In genomic region chrX:54359408-54359807, GRCh38 we compare ENCODE assay signal across 12 cellular contexts. TPM values are rescaled to one million over a fixed set of nuclear protein-coding genes. Genes with fewer than 3 reads are reported as not detected.
DNase-seq lines count a peak whose midpoint lies in the region; ATAC-seq, FAIRE-seq and TF ChIP-seq lines count a peak whose summit lies in the region.
"Had no signal": no experiment of that assay in that cellular context is flagged by ENCODE, and none has a peak within 500 bp of the region (broad histone marks: within the 10 kb centered on the region; RNA-seq: fewer than 3 reads in every experiment).

No MANE protein-coding gene starts in this region.

- intact Hi-C loops in endothelial cell of umbilical vein (cut with micrococcal nuclease) = loop anchor here (2.0 to 10.0 kb wide), 4 partner anchors 85 to 698 kb away; partner anchors contain the start of genes FAM120C and TSR2

- TF ChIP-seq EP300 in SK-N-SH (IDR thresholded peaks at IDR 0.05; ENCODE audit: borderline replicate concordance in 1 of 2, low read depth in 1 of 2, low read length in 1 of 2) = no peak
- TF ChIP-seq EP300 in suprapubic skin (IDR thresholded peaks at IDR 0.05) = no peak

- no peaks in the 10 kb centered on the region for H3K9me1 ChIP-seq in endothelial cell of umbilical vein (replicated peaks; ENCODE audit: control insufficient read depth, extremely low read depth, insufficient read depth, low read length)

- TF ChIP-seq CTCF in SK-N-SH (IDR thresholded peaks at IDR 0.05) = no peak
- no peak for TF ChIP-seq CTCF in WTC11 (IDR thresholded peaks at IDR 0.05)
- TF ChIP-seq CTCF in endothelial cell of umbilical vein (IDR thresholded peaks at IDR 0.05; ENCODE audit: extremely low read depth in 1 of 2, insufficient read depth in 1 of 2, low read depth in 1 of 2, low read length in 2 of 2) = no peak
- TF ChIP-seq CTCF in osteoblast (IDR thresholded peaks at IDR 0.05; ENCODE audit: extremely low read depth, low read depth, low read length) = no peak
- TF ChIP-seq CTCF in suprapubic skin (IDR thresholded peaks at IDR 0.05) = no peak

- H3K79me2 ChIP-seq in SK-N-SH (ENCODE audit: insufficient read depth) (no peaks in the 10 kb centered on the region), endothelial cell of umbilical vein (ENCODE audit: control insufficient read depth, insufficient read depth, low read length) (no peaks in the 10 kb centered on the region), osteoblast (ENCODE audit: insufficient read depth, low read length) (no peaks in the 10 kb centered on the region)

- H3K4me3 ChIP-seq in SK-N-SH (ENCODE audit: low read depth in 2 of 2, low read length in 1 of 2) (0 out of 4 replicates have a peak overlapping the region, but pooled peaks of 1 of the 2 experiments have one; percentile 36), endothelial cell of umbilical vein (replicated peaks in 1 of 3; ENCODE audit: insufficient read depth in 1 of 3, low read depth in 1 of 3, low read length in 3 of 3) (no peak overlapping the region), osteoblast (ENCODE audit: insufficient read depth, low read length) (no peak overlapping the region), suprapubic skin (no peak overlapping the region)
- H3K4me3 ChIP-seq: A549 had no signal

- H3K4me3 Mint-ChIP-seq in WTC11 = peak overlapping the region; percentile 94

- no peaks in the 10 kb centered on the region for H3K36me3 Mint-ChIP-seq in WTC11

- WGBS in SK-N-SH (ENCODE audit: low lambda C conversion rate) = 29% methylated on average over 4 of the region's 4 CpGs
- WGBS in suprapubic skin = 66% methylated on average over 4 of the region's 4 CpGs

- ATAC-seq in SK-N-SH treated with all-trans-retinoic acid at 6 μM for 48 hours = no peak
- no peak for ATAC-seq in WTC11
- ATAC-seq in esophagus mucosa = no peak
- ATAC-seq: A549, gastrocnemius medialis had no signal

- H3K9ac ChIP-seq in SK-N-SH = no peak overlapping the region
- H3K9ac ChIP-seq in endothelial cell of umbilical vein (replicated peaks; ENCODE audit: extremely low read depth, insufficient read depth, low read length) = no peak overlapping the region

- TF ChIP-seq POLR2A in endothelial cell of umbilical vein (IDR thresholded peaks at IDR 0.05; ENCODE audit: low read depth, low read length) (no peak), suprapubic skin (IDR thresholded peaks at IDR 0.05) (no peak)

- H4K20me1 ChIP-seq in SK-N-SH (ENCODE audit: insufficient read depth) (no peaks in the 10 kb centered on the region), endothelial cell of umbilical vein (replicated peaks; ENCODE audit: control insufficient read depth, extremely low read depth, insufficient read depth, low read length) (no peaks in the 10 kb centered on the region), osteoblast (ENCODE audit: insufficient read depth, low read length) (no peaks in the 10 kb centered on the region)

- H3K27me3 ChIP-seq in SK-N-SH (ENCODE audit: insufficient read depth) = no peaks in the 10 kb centered on the region; the same call in 1 of the 2 replicates
- H3K27me3 ChIP-seq in endothelial cell of umbilical vein (ENCODE audit: control insufficient read depth in 2 of 2, insufficient read depth in 2 of 2, low read length in 2 of 2) = peaks cover 3 to 6% of the 10 kb centered on the region in 2 experiments
- peaks cover 22% of the 10 kb centered on the region for H3K27me3 ChIP-seq in osteoblast (ENCODE audit: insufficient read depth, low read length)
- no peaks in the 10 kb centered on the region for H3K27me3 ChIP-seq in suprapubic skin

- peaks cover 35% of the 10 kb centered on the region for H3K4me1 Mint-ChIP-seq in WTC11

- H3F3A ChIP-seq in SK-N-SH (replicated peaks; ENCODE audit: insufficient read depth) = no peaks in the 10 kb centered on the region

- H3K4me2 ChIP-seq in SK-N-SH (peak overlapping the region; percentile 71; the same call in 1 of the 2 replicates), endothelial cell of umbilical vein (ENCODE audit: insufficient read depth, low read length) (peak overlapping the region; percentile 5), osteoblast (ENCODE audit: insufficient read depth, low read length) (peak overlapping the region; percentile 29)
- H3K4me2 ChIP-seq: A549 had no signal

- H3K9me2 ChIP-seq in SK-N-SH = no peaks in the 10 kb centered on the region

- TF ChIP-seq RAD21 in SK-N-SH (IDR thresholded peaks at IDR 0.05; ENCODE audit: low read length) = no peak

- FAIRE-seq in endothelial cell of umbilical vein (lab: Jason Lieb, UNC) = no peak
- FAIRE-seq: A549, bronchial epithelial cell had no signal

- DNase-seq in SK-N-SH = no peak
- no peak for DNase-seq in WTC11 (ENCODE audit: low spot score)
- no peak for DNase-seq in endothelial cell of umbilical vein (ENCODE audit: low read depth, low spot score)
- DNase-seq in osteoblast (ENCODE audit: insufficient read length, low spot score, missing footprints) = no peak
- DNase-seq in suprapubic skin (ENCODE audit: low spot score in 2 of 2) = no peak
- no peak for DNase-seq in activated T-cell treated with anti-CD3 and anti-CD28 coated beads, Interleukin-2, amount 50 U/mL, for 1 hour
- DNase-seq: DND-41, gastrocnemius medialis had no signal

- no TSS peak for BruUV-seq in endothelial cell of umbilical vein (replicated peaks; lab: Mats Ljungman, UMichigan)

- H3K9me3 ChIP-seq in SK-N-SH (no peaks in the 10 kb centered on the region), endothelial cell of umbilical vein (replicated peaks; ENCODE audit: control insufficient read depth, insufficient read depth, low read length) (no peaks in the 10 kb centered on the region), osteoblast (ENCODE audit: low read depth, low read length) (no peaks in the 10 kb centered on the region), suprapubic skin (no peaks in the 10 kb centered on the region)
- H3K9me3 ChIP-seq: A549, gastrocnemius medialis had no signal

- CTCF ChIA-PET in SK-N-SH (lab: Yijun Ruan, JAX) (interaction anchor here (0.6 to 0.8 kb wide), 2 partner anchors 10 to 24 kb away, joined by 3 read pairs; no protein-coding TSS in a partner anchor), WTC11 (lab: Charles Lee) (no interaction called here), endothelial cell of umbilical vein (lab: Charles Lee) (interaction anchor here (1.0 kb wide), 1 partner anchor 79 kb away, joined by 3 read pairs; no protein-coding TSS in a partner anchor)

- no peaks in the 10 kb centered on the region; a peak in 1 of 4 replicates for H3K4me1 ChIP-seq in SK-N-SH (ENCODE audit: control insufficient read depth in 1 of 2, insufficient read depth in 2 of 2, low read depth in 1 of 2, low read length in 1 of 2)
- H3K4me1 ChIP-seq in endothelial cell of umbilical vein (ENCODE audit: control insufficient read depth, extremely low read depth, insufficient read depth, low read length) = no peaks in the 10 kb centered on the region
- H3K4me1 ChIP-seq in osteoblast (ENCODE audit: insufficient read depth, low read length) = peaks cover 4% of the 10 kb centered on the region
- H3K4me1 ChIP-seq in suprapubic skin = peaks cover 10% of the 10 kb centered on the region
- H3K4me1 ChIP-seq: gastrocnemius medialis had no signal

- no peaks in the 10 kb centered on the region; the same call in 1 of the 2 replicates for H3K27me3 Mint-ChIP-seq in WTC11 (ENCODE audit: low read depth)

- POLR2A ChIA-PET in SK-N-SH (lab: Yijun Ruan, JAX) = no interaction called here
- POLR2A ChIA-PET in WTC11 (lab: Charles Lee) = no interaction called here
- POLR2A ChIA-PET in endothelial cell of umbilical vein (lab: Charles Lee) = no interaction called here

- peak overlapping the region in 1 of 2 experiments; percentile 91; a peak in 2 of 4 replicates for H3K27ac ChIP-seq in SK-N-SH (ENCODE audit: low read depth in 2 of 2, low read length in 1 of 2)
- no peak overlapping the region for H3K27ac ChIP-seq in endothelial cell of umbilical vein (ENCODE audit: insufficient read depth, low read depth, low read length)
- no peak overlapping the region for H3K27ac ChIP-seq in osteoblast (ENCODE audit: low read depth, low read length)
- H3K27ac ChIP-seq in suprapubic skin = no peak overlapping the region
- H3K27ac ChIP-seq: A549, gastrocnemius medialis had no signal

- H3K36me3 ChIP-seq in SK-N-SH (replicated peaks in 1 of 2; ENCODE audit: control insufficient read depth in 1 of 2, insufficient read depth in 2 of 2, low read length in 1 of 2) (no peaks in the 10 kb centered on the region), endothelial cell of umbilical vein (ENCODE audit: control insufficient read depth in 2 of 2, extremely low read depth in 1 of 2, insufficient read depth in 2 of 2, low read length in 2 of 2) (no peaks in the 10 kb centered on the region), osteoblast (ENCODE audit: insufficient read depth, low read length) (no peaks in the 10 kb centered on the region), suprapubic skin (no peaks in the 10 kb centered on the region)
- H3K36me3 ChIP-seq: gastrocnemius medialis had no signal

- H2AFZ ChIP-seq in SK-N-SH (ENCODE audit: low read depth) (peak overlapping the region; percentile 88; the same call in 1 of the 2 replicates), endothelial cell of umbilical vein (ENCODE audit: low read depth, low read length) (peak overlapping the region; percentile 36), osteoblast (ENCODE audit: low read length) (no peak overlapping the region)

- no peaks in the 10 kb centered on the region for H3K9me3 Mint-ChIP-seq in WTC11

- dilution Hi-C loops in endothelial cell of umbilical vein (cut with MboI; ENCODE audit: extremely low pct_ligation_motif_present, low sequenced_read_pairs) = no loop called here

- peak overlapping the region; percentile 100 for H3K27ac Mint-ChIP-seq in WTC11

TF ChIP-seq in SK-N-SH, 30 proteins besides CTCF, POLR2A, EP300 and RAD21 (continues in another document):
- TF ChIP-seq RCOR1 (IDR thresholded peaks at IDR 0.05; ENCODE audit: low read length) = no peak

TF ChIP-seq in SK-N-SH treated with all-trans-retinoic acid at 6 μM for 48 hours, 23 proteins besides CTCF, POLR2A, EP300 and RAD21 (continues in another document):
- no peak for TF ChIP-seq ZFP30 (CRISPR knock-in tag; IDR thresholded peaks at IDR 0.05)

RNA-seq across cellular contexts. Expression of gene WNK3, which starts 1.6 kb away (rescaled TPM):
- polyA plus RNA-seq in SK-N-SH (2012; rRNA removed) (0.54 and 0.73 TPM in 2 replicates), endothelial cell of umbilical vein (0.29 and 0.30 TPM in 2 replicates)
- polyA plus RNA-seq in SK-N-SH (2012; cell fraction: cytosol; rRNA removed) = 0.66 and 0.71 TPM in 2 replicates
- 0.67 and 1.4 TPM in 2 replicates for polyA plus RNA-seq in SK-N-SH (2012; cell fraction: nucleus; rRNA removed)
- total RNA-seq in WTC11 (2021) (24.3 to 27.5 TPM (median 27.5 TPM) in 3 replicates), endothelial cell of umbilical vein (2.6 and 2.7 TPM in 2 replicates), osteoblast (0.88 and 1.1 TPM in 2 replicates), suprapubic skin (1 to 10 TPM in 2 of 4 donors, under 1 TPM in 2; 0.34 to 1.4 (median 0.82) TPM), esophagus mucosa (0.40 TPM)
- 0.31 and 0.34 TPM in 2 replicates for polyA plus RNA-seq in endothelial cell of umbilical vein (2011; cell fraction: cytosol; rRNA removed)
- polyA plus RNA-seq in endothelial cell of umbilical vein (2011; cell fraction: nucleus; rRNA removed) = 0.94 and 0.99 TPM in 2 replicates
- 0.42 and 0.47 TPM in 2 replicates for polyA plus RNA-seq in endothelial cell of umbilical vein (2012)
- polyA minus RNA-seq in endothelial cell of umbilical vein = 2.3 and 2.7 TPM in 2 replicates
- polyA minus RNA-seq in endothelial cell of umbilical vein (2011; cell fraction: cytosol; rRNA and poly(A)+ RNA removed) = not detected
- polyA minus RNA-seq in endothelial cell of umbilical vein (2011; cell fraction: nucleus; rRNA and poly(A)+ RNA removed) = 2.3 and 3.0 TPM in 2 replicates

Comparison
In these comparisons a context has a peak if more than half of its experiments do, and no peak if none do; other contexts are left out.
1. H3K4me2 ChIP-seq: peak in every context shown above with its lines; median percentile 71 in SK-N-SH; 29 in osteoblast; 5 in endothelial cell of umbilical vein.